Comparison of ENCODE assay signal across 21 cellular contexts in the genomic region with DNA sequence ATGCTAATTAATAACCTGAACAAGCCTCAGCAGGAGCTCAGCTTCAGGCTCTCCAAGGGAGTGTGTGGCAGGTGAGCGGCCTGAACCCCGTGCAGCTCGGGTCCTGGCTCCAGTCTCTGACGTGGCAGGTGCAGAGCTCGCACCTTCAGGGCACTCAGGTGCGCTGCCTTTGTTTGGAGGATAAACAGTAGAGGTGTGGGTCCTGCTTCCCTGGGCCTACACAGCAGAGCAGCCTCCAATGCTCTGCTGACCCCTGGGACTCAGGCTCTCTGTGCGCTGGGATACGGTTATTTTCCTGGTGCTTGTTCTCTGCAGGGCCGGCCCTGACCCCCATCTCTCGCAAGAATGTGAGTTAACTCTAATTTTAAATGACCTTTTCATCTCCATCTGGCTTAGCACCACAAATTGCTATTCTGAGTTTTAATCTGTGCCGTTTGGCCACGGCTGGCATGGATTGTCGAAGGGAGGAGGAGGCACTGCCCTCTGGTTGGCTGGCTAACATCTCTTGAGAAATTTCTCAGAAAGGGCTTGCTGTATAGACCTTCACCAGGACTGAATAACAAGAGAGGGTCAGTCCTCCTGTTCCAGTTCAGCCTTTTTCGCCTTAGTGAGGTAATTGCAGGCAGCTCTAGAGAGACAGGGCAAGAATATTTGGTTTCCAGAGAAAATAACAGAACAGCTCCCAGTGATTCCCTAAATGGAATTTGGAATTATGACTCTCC.
DNase-seq lines count a peak whose midpoint lies in the region; ATAC-seq and TF ChIP-seq lines count a peak whose summit lies in the region.
"Had no signal": no experiment of that assay in that cellular context is flagged by ENCODE, and none has a peak within 500 bp of the region (broad histone marks: within the 10 kb centered on the region; RNA-seq: fewer than 3 reads in every experiment).

No MANE protein-coding gene starts in this region.

- H3K36me3 ChIP-seq in gastroesophageal sphincter (no peaks in the 10 kb centered on the region), testis (ENCODE audit: low read depth, missing control alignments) (no peaks in the 10 kb centered on the region)
- H3K36me3 ChIP-seq: lower lobe of right lung, neutrophil had no signal

- no peak for TF ChIP-seq POLR2A in gastroesophageal sphincter (IDR thresholded peaks at IDR 0.05)
- no peak for TF ChIP-seq POLR2A in testis (IDR thresholded peaks at IDR 0.05)

- H3K9me3 ChIP-seq in gastroesophageal sphincter = no peaks in the 10 kb centered on the region
- no peaks in the 10 kb centered on the region for H3K9me3 ChIP-seq in testis
- H3K9me3 ChIP-seq: lower lobe of right lung, neutrophil had no signal

- peak; percentile 40 for ATAC-seq in gastroesophageal sphincter
- ATAC-seq: activated CD8-positive, alpha-beta T cell treated with anti-CD3 and anti-CD28 coated beads for 36 hours; activated naive CD4-positive, alpha-beta T cell treated with anti-CD3 and anti-CD28 coated beads, Interleukin-2, amount 50 U/mL, for 72 hours; activated T-cell treated with anti-CD3 and anti-CD28 coated beads, Interleukin-2, amount 50 U/mL, for 4 hours; lower lobe of right lung had no signal

- H3K27me3 ChIP-seq in gastroesophageal sphincter (no peaks in the 10 kb centered on the region), testis (no peaks in the 10 kb centered on the region)
- H3K27me3 ChIP-seq: neutrophil had no signal

- WGBS in gastroesophageal sphincter (ENCODE audit: low coverage in 1 of 2), 2 donors = 28 to 45% methylated on average over 6 to 8 of the region's 14 CpGs
- 68 to 73% methylated on average over 8 to 14 of the region's 14 CpGs for WGBS in testis, 2 donors

- H3K4me3 ChIP-seq in gastroesophageal sphincter (no peak overlapping the region), testis (no peak overlapping the region)
- H3K4me3 ChIP-seq: lower lobe of right lung had no signal

- DNase-seq in COR-L47 (lab: John Stamatoyannopoulos, UW) = peak; percentile 75
- peak; percentile 97 for DNase-seq in NCI-H1105 treated with DMSO at 0.1 percent for 48 hours (lab: John Stamatoyannopoulos, UW)
- DNase-seq in NCI-H510A (lab: John Stamatoyannopoulos, UW) = peak; percentile 87
- DNase-seq in UCSD-AML1 (lab: John Stamatoyannopoulos, UW; ENCODE audit: unreplicated experiment) = no peak
- no peak for DNase-seq in NCI-H2196 treated with DMSO at 0.1 percent for 48 hours (lab: John Stamatoyannopoulos, UW; ENCODE audit: unreplicated experiment)
- DNase-seq in testis = no peak
- DNase-seq in NCI-H446 (lab: John Stamatoyannopoulos, UW) = no peak
- DNase-seq: activated CD4-positive, CD25-positive, alpha-beta regulatory T cell; activated CD8-positive, alpha-beta T cell treated with anti-CD3 and anti-CD28 coated beads for 36 hours; activated T-cell treated with anti-CD3 and anti-CD28 coated beads, Interleukin-2, amount 50 U/mL, for 4 hours; cortex of kidney; DMS 273 treated with DMSO at 0.1 percent for 48 hours; HFFc6; KBM-7; lower lobe of right lung; OCI-M1; T-helper 2 cell had no signal

- TF ChIP-seq CTCF in gastroesophageal sphincter (IDR thresholded peaks at IDR 0.05) (no peak), testis (IDR thresholded peaks at IDR 0.05) (no peak)

- intact Hi-C loops in testis (cut with DNase I; ENCODE audit: low total_unique reads) = no loop called here

- H3K27ac ChIP-seq in gastroesophageal sphincter = no peak overlapping the region
- H3K27ac ChIP-seq in testis = no peak overlapping the region
- H3K27ac ChIP-seq: C4-2B, lower lobe of right lung, neutrophil had no signal

- TF ChIP-seq EP300 in gastroesophageal sphincter (IDR thresholded peaks at IDR 0.05) = no peak

- peaks cover 0 to 14% (median 0%) of the 10 kb centered on the region in 3 donors for H3K4me1 ChIP-seq in gastroesophageal sphincter
- H3K4me1 ChIP-seq in testis = no peaks in the 10 kb centered on the region
- H3K4me1 ChIP-seq: lower lobe of right lung had no signal

Comparison
In these comparisons a context has a peak if more than half of its experiments do, and no peak if none do; other contexts are left out.
1. DNase-seq: peak in COR-L47 (single experiment), NCI-H1105 treated with DMSO at 0.1 percent for 48 hours (single experiment) and NCI-H510A (single experiment); none in UCSD-AML1 (single experiment), NCI-H2196 treated with DMSO at 0.1 percent for 48 hours (single experiment), testis (single experiment) and NCI-H446 (0 of 2).